ENCODE assay signal across 8 cellular contexts in genomic region chr4:102828497-102828808, GRCh38. TPM values are rescaled to one million over a fixed set of nuclear protein-coding genes. Genes with fewer than 3 reads are reported as not detected.
DNase-seq lines count a peak whose midpoint lies in the region; ATAC-seq, FAIRE-seq and TF ChIP-seq lines count a peak whose summit lies in the region.

No MANE protein-coding gene starts in this region.

- RAD21 ChIA-PET in GM12878 (lab: Charles Lee; ENCODE audit: unreplicated experiment), result interaction anchor here (0.7 to 10.1 kb wide), 27 partner anchors 11 to 328 kb away, joined by 3 to 139 read pairs (median 4); partner anchors contain the start of genes BDH2, CISD2, MANBA and SLC9B1

- H3K4me3 ChIP-seq in GM12878 (peak overlapping the region; percentile 67), tibial artery (peak overlapping the region; percentile 75 to 76)

- in situ Hi-C loops in GM12878 (cut with MboI), result no loop called here

- ATAC-seq in GM12878 (no peak), GM21723 (IDR thresholded peaks at IDR 0.05; ENCODE audit: unreplicated experiment) (no peak)

- TF ChIP-seq POLR2A in GM12878 (IDR thresholded peaks at IDR 0.05; ENCODE audit: low read depth, low read length), result no peak

- no peak for TF ChIP-seq RAD21 in GM12878 (IDR thresholded peaks at IDR 0.05; ENCODE audit: insufficient read depth, low read depth, low read length)

- peak overlapping the region; percentile 86 for H3K9ac ChIP-seq in GM12878 (ENCODE audit: control insufficient read depth, insufficient read depth, low read length)

- BruUV-seq in GM12878 (replicated peaks; lab: Mats Ljungman, UMichigan), result TSS peak; percentile 93

- H2AFZ ChIP-seq in GM12878 (ENCODE audit: control insufficient read depth, low read depth, low read length), result peak overlapping the region; percentile 77

- DNase-seq in NCI-H2227 treated with DMSO at 0.1 percent for 48 hours (lab: John Stamatoyannopoulos, UW), result peak; percentile 55
- no peak for DNase-seq in NCI-H2227 (lab: John Stamatoyannopoulos, UW; ENCODE audit: unreplicated experiment)
- DNase-seq in GM12878 (ENCODE audit: low read depth, low spot score), result no peak
- no peak for DNase-seq in tibial artery
- no peak for DNase-seq in NCI-H345 (lab: John Stamatoyannopoulos, UW)
- no peak for DNase-seq in NCI-H187 treated with DMSO at 0.1 percent for 48 hours (lab: John Stamatoyannopoulos, UW)

- TF ChIP-seq CTCF in GM12878 (IDR thresholded peaks at IDR 0.05 in 2 of 3, conservative IDR thresholded peaks at IDR 0.05 in 1 of 3; ENCODE audit: control insufficient read depth in 2 of 3, extremely low read depth in 1 of 3, insufficient read depth in 1 of 3, low read depth in 3 of 3, low read length in 3 of 3) (no peak), tibial artery (IDR thresholded peaks at IDR 0.05) (no peak)

- H3K27me3 ChIP-seq in GM12878 (replicated peaks in 1 of 2; ENCODE audit: control insufficient read depth in 2 of 2, insufficient read depth in 2 of 2, low read length in 1 of 2) (no peaks in the 10 kb centered on the region), layer of hippocampus (ENCODE audit: control insufficient read depth, insufficient read depth, low read length) (no peaks in the 10 kb centered on the region), tibial artery (no peaks in the 10 kb centered on the region)

- H3K79me2 ChIP-seq in GM12878 (ENCODE audit: control insufficient read depth, insufficient read depth, low read length), result peaks cover 50% of the 10 kb centered on the region

- FAIRE-seq in GM12878 (lab: Jason Lieb, UNC), result no peak

- H3K36me3 ChIP-seq in GM12878 (ENCODE audit: control insufficient read depth in 2 of 2, insufficient read depth in 2 of 2, low read length in 1 of 2) (0 out of 4 replicates have a peak, but pooled peaks cover 0 to 3% of the 10 kb centered on the region in 2 experiments), tibial artery (no peaks in the 10 kb centered on the region)

- H4K20me1 ChIP-seq in GM12878 (ENCODE audit: control insufficient read depth, insufficient read depth), result no peaks in the 10 kb centered on the region; the same call in 1 of the 2 replicates

- CTCF ChIA-PET in GM12878 (lab: Yijun Ruan, JAX), result interaction anchor here (1.0 to 4.2 kb wide), 16 partner anchors 9 to 487 kb away, joined by 3 to 30 read pairs (median 4); partner anchors contain the start of genes CISD2 and MANBA

- 3% methylated on average over 4 of the region's 4 CpGs for WGBS in GM12878 (ENCODE audit: insufficient coverage, insufficient replicate concordance, low lambda C conversion rate, missing lambda C conversion rate)

- no peak for TF ChIP-seq EP300 in GM12878 (IDR thresholded peaks at IDR 0.05; ENCODE audit: borderline replicate concordance in 1 of 2, control insufficient read depth in 1 of 2, low read depth in 2 of 2, low read length in 2 of 2)

- H3K4me1 ChIP-seq in GM12878 (ENCODE audit: control insufficient read depth, insufficient read depth, low read length) (peaks cover 4% of the 10 kb centered on the region; the same call in 1 of the 2 replicates), tibial artery (peaks cover 0 to 17% (median 5%) of the 10 kb centered on the region in 4 donors)

- peak overlapping the region; percentile 99 for H3K27ac ChIP-seq in GM12878 (ENCODE audit: control insufficient read depth, insufficient read depth)
- peak overlapping the region; percentile 99 for H3K27ac ChIP-seq in layer of hippocampus (ENCODE audit: low read depth, low read length)
- H3K27ac ChIP-seq in tibial artery, result peak overlapping the region; percentile 99 to 100

- H3K4me2 ChIP-seq in GM12878 (ENCODE audit: control insufficient read depth, insufficient read depth), result peak overlapping the region; percentile 91

- H3K9me3 ChIP-seq in GM12878 (replicated peaks; ENCODE audit: control insufficient read depth, insufficient read depth, low read length) (no peaks in the 10 kb centered on the region), tibial artery (no peaks in the 10 kb centered on the region)

- POLR2A ChIA-PET in GM12878 (lab: Charles Lee), result interaction anchor here (0.6 to 11.7 kb wide), 19 partner anchors 10 to 326 kb away, joined by 3 to 164 read pairs (median 4); partner anchors contain the start of genes CISD2, MANBA and SLC9B2

- intact Hi-C loops in GM12878 (cut with micrococcal nuclease; ENCODE audit: unreplicated experiment) (loop anchor here (1.0 to 10.0 kb wide), 6 partner anchors 40 to 1664 kb away; partner anchors contain the start of genes BDH2, CISD2, CXXC4 and SLC39A8), tibial artery (cut with DNase I; ENCODE audit: low total_unique reads) (loop anchor here (5.0 to 10.0 kb wide), 2 partner anchors 64 to 189 kb away; partner anchors contain the start of genes MANBA and SLC9B1)

- SMC1A ChIA-PET in GM12878 (lab: Charles Lee; ENCODE audit: uncharacterized antibody, unreplicated experiment), result interaction anchor here (0.6 to 8.9 kb wide), 28 partner anchors 10 to 291 kb away, joined by 3 to 91 read pairs (median 5); partner anchors contain the start of genes BDH2, CISD2, MANBA and SLC9B2

TF ChIP-seq in GM12878, 131 proteins besides CTCF, POLR2A, EP300 and RAD21 (continues in another document):
- TF ChIP-seq SMARCA5 (IDR thresholded peaks at IDR 0.05) (peak; percentile 11; the same call in 1 of the 2 replicates), ZBED1 (IDR thresholded peaks at IDR 0.05; ENCODE audit: borderline replicate concordance) (no peak), ASH2L (IDR thresholded peaks at IDR 0.05; ENCODE audit: borderline replicate concordance, low read depth) (no peak), ATF2 (IDR thresholded peaks at IDR 0.05; ENCODE audit: low read length) (no peak), ATF3 (IDR thresholded peaks at IDR 0.05; ENCODE audit: borderline replicate concordance, extremely low read depth, low read depth, low read length) (no peak)

RNA-seq across cellular contexts. Expression of gene UBE2D3, which starts 1.1 kb away (rescaled TPM):
- 344 and 349 TPM in 2 replicates for total RNA-seq in GM12878 (2013; cell fraction: nucleolus; rRNA removed)
- total RNA-seq in GM12878 (2014; rRNA removed) (496 and 526 TPM in 2 replicates), GM12878 (2014; rRNA removed; fragmentation: Illumina TruSeq; extraction: Trizol) (304 and 308 TPM in 2 replicates), GM12878 (2021) (284 and 293 TPM in 2 replicates)
- polyA plus RNA-seq in GM12878 (2011; ENCODE audit: low read depth), result 341 TPM
- polyA plus RNA-seq in GM12878 (2011; rRNA removed) (572 and 603 TPM in 2 replicates), GM12878 (2014; fragmentation: Illumina TruSeq; extraction: Trizol) (532 and 673 TPM in 2 replicates), GM12878 (2014; fragmentation: Nextera tagmentation; extraction: Ambion mirVana) (100 to 1,000 TPM; 162 to 186 TPM), GM12878 (2014; rRNA removed) (329 and 344 TPM in 2 replicates), GM12878 (2016; fragmentation: Nextera tagmentation; extraction: Ambion mirVana) (100 to 1,000 TPM; 460 to 472 TPM)
- 397 and 415 TPM in 2 replicates for polyA plus RNA-seq in GM12878 (2011; cell fraction: cytosol; rRNA removed)
- polyA plus RNA-seq in GM12878 (2011; cell fraction: nucleus; rRNA removed), result 332 and 396 TPM in 2 replicates
- 276 and 301 TPM in 2 replicates for polyA plus RNA-seq in GM12878 (2012)
- polyA minus RNA-seq in GM12878 (2011; rRNA and poly(A)+ RNA removed), result 260 and 370 TPM in 2 replicates
- 167 and 178 TPM in 2 replicates for polyA minus RNA-seq in GM12878 (2011; cell fraction: cytosol; rRNA and poly(A)+ RNA removed)
- 166 and 308 TPM in 2 replicates for polyA minus RNA-seq in GM12878 (2011; cell fraction: nucleus; rRNA and poly(A)+ RNA removed)

RNA-seq across cellular contexts. Expression of gene CISD2, which starts 40.3 kb away (rescaled TPM):
- total RNA-seq in GM12878 (2013; cell fraction: nucleolus; rRNA removed), result 8.6 and 10.1 TPM in 2 replicates
- total RNA-seq in GM12878 (2014; rRNA removed) (33.4 and 39.6 TPM in 2 replicates), GM12878 (2014; rRNA removed; fragmentation: Illumina TruSeq; extraction: Trizol) (34.0 and 35.4 TPM in 2 replicates), GM12878 (2021) (29.1 and 31.7 TPM in 2 replicates)
- 11.5 TPM for polyA plus RNA-seq in GM12878 (2011; ENCODE audit: low read depth)
- polyA plus RNA-seq in GM12878 (2011; rRNA removed) (42.4 and 75.5 TPM in 2 replicates), GM12878 (2014; fragmentation: Illumina TruSeq; extraction: Trizol) (31.4 and 36.2 TPM in 2 replicates), GM12878 (2014; fragmentation: Nextera tagmentation; extraction: Ambion mirVana) (10 to 100 TPM; 52.3 to 55.9 TPM), GM12878 (2014; rRNA removed) (28.6 and 29.5 TPM in 2 replicates), GM12878 (2016; fragmentation: Nextera tagmentation; extraction: Ambion mirVana) (100 to 1,000 TPM; 128 to 132 TPM)
- polyA plus RNA-seq in GM12878 (2011; cell fraction: cytosol; rRNA removed), result 15.0 and 23.2 TPM in 2 replicates
- polyA plus RNA-seq in GM12878 (2011; cell fraction: nucleus; rRNA removed), result 10.7 and 11.9 TPM in 2 replicates
- polyA plus RNA-seq in GM12878 (2012), result 29.2 and 31.4 TPM in 2 replicates
- polyA minus RNA-seq in GM12878 (2011; rRNA and poly(A)+ RNA removed), result 12.0 and 13.4 TPM in 2 replicates
- 5.3 and 11.3 TPM in 2 replicates for polyA minus RNA-seq in GM12878 (2011; cell fraction: cytosol; rRNA and poly(A)+ RNA removed)
- 3.0 and 4.2 TPM in 2 replicates for polyA minus RNA-seq in GM12878 (2011; cell fraction: nucleus; rRNA and poly(A)+ RNA removed)
